In the genomic region with DNA sequence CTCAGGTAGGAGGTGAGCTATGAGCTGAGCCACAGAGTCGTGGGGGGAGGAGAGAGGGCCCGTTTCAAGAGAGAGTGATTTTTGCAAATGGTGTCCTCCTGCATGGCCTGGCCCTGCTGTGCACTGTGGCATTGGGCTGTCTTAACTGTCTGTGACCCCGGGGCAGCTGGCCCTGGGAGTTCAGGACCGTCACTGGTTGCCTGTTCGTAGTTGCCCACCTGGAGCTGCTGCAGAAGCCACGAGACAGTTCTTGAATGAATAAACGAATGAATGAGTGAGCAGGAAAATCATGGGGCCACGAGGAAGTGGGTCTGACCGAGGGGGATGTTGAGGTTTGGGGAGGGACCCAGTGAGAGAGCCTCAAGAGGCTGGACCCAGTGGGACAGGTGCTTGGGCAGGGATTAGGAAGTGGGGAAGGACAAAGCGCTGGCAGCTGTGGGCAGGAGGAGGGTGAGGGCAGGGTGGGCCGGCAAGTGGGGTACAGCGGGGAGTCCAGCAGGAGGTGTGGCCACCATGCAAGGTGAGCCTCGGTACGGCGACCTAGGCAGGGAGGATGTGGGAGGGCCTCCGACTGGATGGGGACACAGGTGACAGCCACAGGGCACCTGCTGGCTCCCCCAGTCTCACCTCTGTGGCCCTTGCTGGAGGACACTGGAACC, we compare ENCODE assay signal across 1 cellular context.
TF ChIP-seq lines count a peak whose summit lies in the region.

No MANE protein-coding gene starts in this region.

TF ChIP-seq in WTC11, 78 proteins besides CTCF, POLR2A, EP300 and RAD21 (continued from another document):
- TF ChIP-seq, protein P1, sequence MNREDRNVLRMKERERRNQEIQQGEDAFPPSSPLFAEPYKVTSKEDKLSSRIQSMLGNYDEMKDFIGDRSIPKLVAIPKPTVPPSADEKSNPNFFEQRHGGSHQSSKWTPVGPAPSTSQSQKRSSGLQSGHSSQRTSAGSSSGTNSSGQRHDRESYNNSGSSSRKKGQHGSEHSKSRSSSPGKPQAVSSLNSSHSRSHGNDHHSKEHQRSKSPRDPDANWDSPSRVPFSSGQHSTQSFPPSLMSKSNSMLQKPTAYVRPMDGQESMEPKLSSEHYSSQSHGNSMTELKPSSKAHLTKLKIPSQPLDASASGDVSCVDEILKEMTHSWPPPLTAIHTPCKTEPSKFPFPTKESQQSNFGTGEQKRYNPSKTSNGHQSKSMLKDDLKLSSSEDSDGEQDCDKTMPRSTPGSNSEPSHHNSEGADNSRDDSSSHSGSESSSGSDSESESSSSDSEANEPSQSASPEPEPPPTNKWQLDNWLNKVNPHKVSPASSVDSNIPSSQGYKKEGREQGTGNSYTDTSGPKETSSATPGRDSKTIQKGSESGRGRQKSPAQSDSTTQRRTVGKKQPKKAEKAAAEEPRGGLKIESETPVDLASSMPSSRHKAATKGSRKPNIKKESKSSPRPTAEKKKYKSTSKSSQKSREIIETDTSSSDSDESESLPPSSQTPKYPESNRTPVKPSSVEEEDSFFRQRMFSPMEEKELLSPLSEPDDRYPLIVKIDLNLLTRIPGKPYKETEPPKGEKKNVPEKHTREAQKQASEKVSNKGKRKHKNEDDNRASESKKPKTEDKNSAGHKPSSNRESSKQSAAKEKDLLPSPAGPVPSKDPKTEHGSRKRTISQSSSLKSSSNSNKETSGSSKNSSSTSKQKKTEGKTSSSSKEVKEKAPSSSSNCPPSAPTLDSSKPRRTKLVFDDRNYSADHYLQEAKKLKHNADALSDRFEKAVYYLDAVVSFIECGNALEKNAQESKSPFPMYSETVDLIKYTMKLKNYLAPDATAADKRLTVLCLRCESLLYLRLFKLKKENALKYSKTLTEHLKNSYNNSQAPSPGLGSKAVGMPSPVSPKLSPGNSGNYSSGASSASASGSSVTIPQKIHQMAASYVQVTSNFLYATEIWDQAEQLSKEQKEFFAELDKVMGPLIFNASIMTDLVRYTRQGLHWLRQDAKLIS (CRISPR knock-in tag; IDR thresholded peaks at IDR 0.05; ENCODE audit: borderline replicate concordance) = no peak
- TF ChIP-seq OVOL2 (CRISPR knock-in tag; IDR thresholded peaks at IDR 0.05; ENCODE audit: borderline replicate concordance) (no peak), MXD4 (CRISPR knock-in tag; IDR thresholded peaks at IDR 0.05; ENCODE audit: borderline replicate concordance) (no peak), CBFB (CRISPR knock-in tag; IDR thresholded peaks at IDR 0.05; ENCODE audit: low read depth) (no peak), NR1H2 (CRISPR knock-in tag; IDR thresholded peaks at IDR 0.05) (no peak), RELA (CRISPR knock-in tag; IDR thresholded peaks at IDR 0.05; ENCODE audit: borderline replicate concordance) (no peak)
- TF ChIP-seq, protein P2, sequence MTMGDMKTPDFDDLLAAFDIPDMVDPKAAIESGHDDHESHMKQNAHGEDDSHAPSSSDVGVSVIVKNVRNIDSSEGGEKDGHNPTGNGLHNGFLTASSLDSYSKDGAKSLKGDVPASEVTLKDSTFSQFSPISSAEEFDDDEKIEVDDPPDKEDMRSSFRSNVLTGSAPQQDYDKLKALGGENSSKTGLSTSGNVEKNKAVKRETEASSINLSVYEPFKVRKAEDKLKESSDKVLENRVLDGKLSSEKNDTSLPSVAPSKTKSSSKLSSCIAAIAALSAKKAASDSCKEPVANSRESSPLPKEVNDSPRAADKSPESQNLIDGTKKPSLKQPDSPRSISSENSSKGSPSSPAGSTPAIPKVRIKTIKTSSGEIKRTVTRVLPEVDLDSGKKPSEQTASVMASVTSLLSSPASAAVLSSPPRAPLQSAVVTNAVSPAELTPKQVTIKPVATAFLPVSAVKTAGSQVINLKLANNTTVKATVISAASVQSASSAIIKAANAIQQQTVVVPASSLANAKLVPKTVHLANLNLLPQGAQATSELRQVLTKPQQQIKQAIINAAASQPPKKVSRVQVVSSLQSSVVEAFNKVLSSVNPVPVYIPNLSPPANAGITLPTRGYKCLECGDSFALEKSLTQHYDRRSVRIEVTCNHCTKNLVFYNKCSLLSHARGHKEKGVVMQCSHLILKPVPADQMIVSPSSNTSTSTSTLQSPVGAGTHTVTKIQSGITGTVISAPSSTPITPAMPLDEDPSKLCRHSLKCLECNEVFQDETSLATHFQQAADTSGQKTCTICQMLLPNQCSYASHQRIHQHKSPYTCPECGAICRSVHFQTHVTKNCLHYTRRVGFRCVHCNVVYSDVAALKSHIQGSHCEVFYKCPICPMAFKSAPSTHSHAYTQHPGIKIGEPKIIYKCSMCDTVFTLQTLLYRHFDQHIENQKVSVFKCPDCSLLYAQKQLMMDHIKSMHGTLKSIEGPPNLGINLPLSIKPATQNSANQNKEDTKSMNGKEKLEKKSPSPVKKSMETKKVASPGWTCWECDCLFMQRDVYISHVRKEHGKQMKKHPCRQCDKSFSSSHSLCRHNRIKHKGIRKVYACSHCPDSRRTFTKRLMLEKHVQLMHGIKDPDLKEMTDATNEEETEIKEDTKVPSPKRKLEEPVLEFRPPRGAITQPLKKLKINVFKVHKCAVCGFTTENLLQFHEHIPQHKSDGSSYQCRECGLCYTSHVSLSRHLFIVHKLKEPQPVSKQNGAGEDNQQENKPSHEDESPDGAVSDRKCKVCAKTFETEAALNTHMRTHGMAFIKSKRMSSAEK (CRISPR knock-in tag; IDR thresholded peaks at IDR 0.05; ENCODE audit: borderline replicate concordance) = no peak
- TF ChIP-seq, protein P3, sequence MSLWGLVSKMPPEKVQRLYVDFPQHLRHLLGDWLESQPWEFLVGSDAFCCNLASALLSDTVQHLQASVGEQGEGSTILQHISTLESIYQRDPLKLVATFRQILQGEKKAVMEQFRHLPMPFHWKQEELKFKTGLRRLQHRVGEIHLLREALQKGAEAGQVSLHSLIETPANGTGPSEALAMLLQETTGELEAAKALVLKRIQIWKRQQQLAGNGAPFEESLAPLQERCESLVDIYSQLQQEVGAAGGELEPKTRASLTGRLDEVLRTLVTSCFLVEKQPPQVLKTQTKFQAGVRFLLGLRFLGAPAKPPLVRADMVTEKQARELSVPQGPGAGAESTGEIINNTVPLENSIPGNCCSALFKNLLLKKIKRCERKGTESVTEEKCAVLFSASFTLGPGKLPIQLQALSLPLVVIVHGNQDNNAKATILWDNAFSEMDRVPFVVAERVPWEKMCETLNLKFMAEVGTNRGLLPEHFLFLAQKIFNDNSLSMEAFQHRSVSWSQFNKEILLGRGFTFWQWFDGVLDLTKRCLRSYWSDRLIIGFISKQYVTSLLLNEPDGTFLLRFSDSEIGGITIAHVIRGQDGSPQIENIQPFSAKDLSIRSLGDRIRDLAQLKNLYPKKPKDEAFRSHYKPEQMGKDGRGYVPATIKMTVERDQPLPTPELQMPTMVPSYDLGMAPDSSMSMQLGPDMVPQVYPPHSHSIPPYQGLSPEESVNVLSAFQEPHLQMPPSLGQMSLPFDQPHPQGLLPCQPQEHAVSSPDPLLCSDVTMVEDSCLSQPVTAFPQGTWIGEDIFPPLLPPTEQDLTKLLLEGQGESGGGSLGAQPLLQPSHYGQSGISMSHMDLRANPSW (CRISPR knock-in tag; conservative IDR thresholded peaks at IDR 0.05; ENCODE audit: low read depth) = no peak
- TF ChIP-seq, protein P4, sequence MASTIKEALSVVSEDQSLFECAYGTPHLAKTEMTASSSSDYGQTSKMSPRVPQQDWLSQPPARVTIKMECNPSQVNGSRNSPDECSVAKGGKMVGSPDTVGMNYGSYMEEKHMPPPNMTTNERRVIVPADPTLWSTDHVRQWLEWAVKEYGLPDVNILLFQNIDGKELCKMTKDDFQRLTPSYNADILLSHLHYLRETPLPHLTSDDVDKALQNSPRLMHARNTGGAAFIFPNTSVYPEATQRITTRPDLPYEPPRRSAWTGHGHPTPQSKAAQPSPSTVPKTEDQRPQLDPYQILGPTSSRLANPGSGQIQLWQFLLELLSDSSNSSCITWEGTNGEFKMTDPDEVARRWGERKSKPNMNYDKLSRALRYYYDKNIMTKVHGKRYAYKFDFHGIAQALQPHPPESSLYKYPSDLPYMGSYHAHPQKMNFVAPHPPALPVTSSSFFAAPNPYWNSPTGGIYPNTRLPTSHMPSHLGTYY (CRISPR knock-in tag; IDR thresholded peaks at IDR 0.05) = no peak
